In genomic region chr7:133298080-133298479, GRCh38 we compare ENCODE assay signal across 22 cellular contexts.
"Had no signal": no experiment of that assay in that cellular context is flagged by ENCODE, and none has a peak within 500 bp of the region (broad histone marks: within the 10 kb centered on the region; RNA-seq: fewer than 3 reads in every experiment).

No MANE protein-coding gene starts in this region.

- DNase-seq: occipital lobe; ovary; posterior cingulate gyrus; psoas muscle; right cardiac atrium; right lobe of liver; sigmoid colon; small intestine; stimulated activated CD4-positive, alpha-beta T cell treated with anti-CD3 and anti-CD28 coated beads, Interleukin-15, amount 100 ng/mL, for 24 hours; stimulated activated CD4-positive, alpha-beta T cell treated with anti-CD3 and anti-CD28 coated beads, Interleukin-2, amount 100 ng/mL, for 24 hours; stimulated activated CD4-positive, alpha-beta T cell treated with anti-CD3 and anti-CD28 coated beads, Interleukin-2, amount 100 ng/mL, for 48 hours; stimulated activated CD4-positive, alpha-beta T cell treated with anti-CD3 and anti-CD28 coated beads, Interleukin-4, amount 100 ng/mL, for 24 hours; stimulated activated naive B cell treated with anti-CD40 and anti-IgM and Interleukin-4, amounts not matched to agents 10 μg/mL and 1 μg/mL and 100 μg/mL, for 72 hours; stimulated activated naive CD4-positive, alpha-beta T cell treated with Interleukin-2 at 50 U/mL for 16 hours; stomach; thyroid gland; upper lobe of left lung had no signal

- H3K9me3 Mint-ChIP-seq: natural killer cell treated with Interleukin-12 subunit alpha and Interleukin-12 subunit beta and Interleukin-15 and Interleukin-18, amount 100 ng/mL, for 72 hours; neural progenitor cell; stimulated activated effector memory CD8-positive, alpha-beta T cell treated with anti-CD3 and anti-CD28 coated beads, Interleukin-12 subunit alpha, Interleukin-12 subunit beta, amount 100 ng/mL, for 72 hours; stimulated activated naive B cell treated with anti-CD40 and anti-IgM and Interleukin-4, amounts not matched to agents 10 μg/mL and 1 μg/mL and 100 μg/mL, for 72 hours; stimulated activated naive CD8-positive, alpha-beta T cell treated with anti-CD3 and anti-CD28 coated beads, Interleukin-15, Interleukin-2, amounts not matched to agents 100 ng/mL and 50 ng/mL, for 24 hours had no signal

- H3K27ac Mint-ChIP-seq: natural killer cell treated with Interleukin-12 subunit alpha and Interleukin-12 subunit beta and Interleukin-15 and Interleukin-18, amount 100 ng/mL, for 72 hours; neural progenitor cell; progenitor cell of endocrine pancreas; stimulated activated effector memory CD8-positive, alpha-beta T cell treated with anti-CD3 and anti-CD28 coated beads, Interleukin-12 subunit alpha, Interleukin-12 subunit beta, amount 100 ng/mL, for 72 hours; stimulated activated naive B cell treated with anti-CD40 and anti-IgM and Interleukin-4, amounts not matched to agents 10 μg/mL and 1 μg/mL and 100 μg/mL, for 72 hours; stimulated activated naive CD8-positive, alpha-beta T cell treated with anti-CD3 and anti-CD28 coated beads, Interleukin-15, Interleukin-2, amounts not matched to agents 100 ng/mL and 50 ng/mL, for 24 hours had no signal

- H3K27me3 Mint-ChIP-seq: natural killer cell treated with Interleukin-12 subunit alpha and Interleukin-12 subunit beta and Interleukin-15 and Interleukin-18, amount 100 ng/mL, for 72 hours; progenitor cell of endocrine pancreas; stimulated activated naive B cell treated with anti-CD40 and anti-IgM and Interleukin-4, amounts not matched to agents 10 μg/mL and 1 μg/mL and 100 μg/mL, for 72 hours; stimulated activated naive CD8-positive, alpha-beta T cell treated with anti-CD3 and anti-CD28 coated beads, Interleukin-15, Interleukin-2, amounts not matched to agents 100 ng/mL and 50 ng/mL, for 24 hours had no signal

- ATAC-seq: natural killer cell treated with Interleukin-12 subunit alpha and Interleukin-12 subunit beta and Interleukin-15 and Interleukin-18, amount 100 ng/mL, for 72 hours; psoas muscle; right cardiac atrium; right lobe of liver; stimulated activated effector memory CD8-positive, alpha-beta T cell treated with anti-CD3 and anti-CD28 coated beads, Interleukin-12 subunit alpha, Interleukin-12 subunit beta, amount 100 ng/mL, for 72 hours; stimulated activated naive B cell treated with anti-CD40 and anti-IgM and Interleukin-4, amounts not matched to agents 10 μg/mL and 1 μg/mL and 100 μg/mL, for 72 hours had no signal

- H3K36me3 Mint-ChIP-seq: natural killer cell treated with Interleukin-12 subunit alpha and Interleukin-12 subunit beta and Interleukin-15 and Interleukin-18, amount 100 ng/mL, for 72 hours; neural progenitor cell; stimulated activated effector memory CD8-positive, alpha-beta T cell treated with anti-CD3 and anti-CD28 coated beads, Interleukin-12 subunit alpha, Interleukin-12 subunit beta, amount 100 ng/mL, for 72 hours had no signal

- H3K4me3 Mint-ChIP-seq: natural killer cell treated with Interleukin-12 subunit alpha and Interleukin-12 subunit beta and Interleukin-15 and Interleukin-18, amount 100 ng/mL, for 72 hours; neural progenitor cell; stimulated activated effector memory CD8-positive, alpha-beta T cell treated with anti-CD3 and anti-CD28 coated beads, Interleukin-12 subunit alpha, Interleukin-12 subunit beta, amount 100 ng/mL, for 72 hours; stimulated activated naive B cell treated with anti-CD40 and anti-IgM and Interleukin-4, amounts not matched to agents 10 μg/mL and 1 μg/mL and 100 μg/mL, for 72 hours; stimulated activated naive CD8-positive, alpha-beta T cell treated with anti-CD3 and anti-CD28 coated beads, Interleukin-15, Interleukin-2, amounts not matched to agents 100 ng/mL and 50 ng/mL, for 24 hours had no signal
